ENCODE assay signal across 18 cellular contexts in the genomic region with DNA sequence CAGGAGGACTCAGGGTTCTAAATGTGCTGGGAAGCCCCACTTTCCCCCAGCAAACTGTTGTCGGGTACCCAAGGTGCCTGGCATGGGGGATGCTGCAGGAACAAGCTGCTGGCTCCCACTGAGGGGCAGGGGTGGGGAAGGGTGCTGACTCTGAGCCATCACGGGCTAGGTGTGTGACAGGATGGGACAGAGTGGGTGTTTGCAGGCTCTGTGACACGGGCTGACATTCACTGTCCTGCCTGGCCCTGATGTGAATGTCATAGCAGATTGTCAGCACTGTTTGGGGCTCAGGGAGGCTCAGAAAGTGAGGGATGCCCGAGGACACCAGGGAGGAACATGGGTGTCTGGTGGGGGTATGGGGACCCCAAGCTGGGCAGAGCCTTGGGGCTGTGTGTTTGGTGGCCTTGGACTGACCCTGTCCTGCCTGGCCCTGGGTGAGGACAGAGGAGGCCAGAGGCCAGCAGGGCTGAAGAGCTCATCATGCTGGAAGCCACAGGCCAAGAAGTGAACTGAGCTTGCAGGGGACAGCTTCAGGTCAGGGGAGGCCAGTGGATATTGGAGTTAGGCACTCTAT. TPM values are rescaled to one million over a fixed set of nuclear protein-coding genes. Genes with fewer than 3 reads are reported as not detected.
DNase-seq lines count a peak whose midpoint lies in the region; ATAC-seq, FAIRE-seq and TF ChIP-seq lines count a peak whose summit lies in the region.
"Had no signal": no experiment of that assay in that cellular context is flagged by ENCODE, and none has a peak within 500 bp of the region (broad histone marks: within the 10 kb centered on the region; RNA-seq: fewer than 3 reads in every experiment).

No MANE protein-coding gene starts in this region.

- H3K79me2 ChIP-seq in HepG2 (ENCODE audit: insufficient read depth, low read length), result peaks cover 83% of the 10 kb centered on the region

- peak overlapping the region; percentile 95 for H3K4me2 ChIP-seq in HepG2 (ENCODE audit: low read depth, low read length)

- in situ Hi-C loops in HepG2 (cut with HindIII; ENCODE audit: extremely low pct_ligation_motif_present, low pct_unique_long_range_greater_than_20kb), result no loop called here
- in situ Hi-C loops in gastrocnemius medialis (cut with MboI; ENCODE audit: low sequenced_read_pairs in 4 of 4), result no loop called here

- H3K27ac ChIP-seq in VCaP (peak overlapping the region; percentile 99), HepG2 (ENCODE audit: extremely low read length, insufficient read depth, low read length) (peak overlapping the region; percentile 95), gastrocnemius medialis (peak overlapping the region; percentile 82 to 90 (median 86))

- no peak for FAIRE-seq in HepG2 (lab: Jason Lieb, UNC)
- FAIRE-seq: GM18507, GM19239 had no signal

- WGBS in HepG2 (ENCODE audit: low lambda C conversion rate), result 18% methylated on average over 3 of the region's 4 CpGs

- H3K4me3 ChIP-seq in HepG2 (replicated peaks in 1 of 3; ENCODE audit: insufficient read depth in 1 of 3, low read depth in 2 of 3, low read length in 3 of 3) (peak overlapping the region; percentile 13 to 77 (median 40); a peak in 4 of 6 replicates), gastrocnemius medialis (no peak overlapping the region)

- CTCF ChIA-PET in HepG2 (lab: Yijun Ruan, JAX; ENCODE audit: low intra/inter-chr PET ratio, low total read pairs), result no interaction called here

- no peaks in the 10 kb centered on the region for H3K9me3 Mint-ChIP-seq in central memory CD8-positive, alpha-beta T cell
- H3K9me3 Mint-ChIP-seq: dendritic cell treated with granulocyte-macrophage colony-stimulating factor and Interleukin-4, amounts not matched to agents 40 ng/mL and 50 ng/mL, for 4 days had no signal

- BruUV-seq in HepG2 (replicated peaks; lab: Mats Ljungman, UMichigan), result no TSS peak

- TF ChIP-seq CTCF in VCaP (conservative IDR thresholded peaks at IDR 0.05) (no peak), HepG2 (CRISPR knock-in tag; IDR thresholded peaks at IDR 0.05) (no peak), gastrocnemius medialis (IDR thresholded peaks at IDR 0.05 in 4 of 5, conservative IDR thresholded peaks at IDR 0.05 in 1 of 5) (no peak)

- TF ChIP-seq POLR2A in HepG2 (IDR thresholded peaks at IDR 0.05; ENCODE audit: insufficient read depth in 1 of 2, low read depth in 2 of 2, low read length in 2 of 2) (no peak), gastrocnemius medialis (IDR thresholded peaks at IDR 0.05) (no peak)

- H3K4me1 Mint-ChIP-seq in central memory CD8-positive, alpha-beta T cell, result peaks cover 22% of the 10 kb centered on the region
- H3K4me1 Mint-ChIP-seq: B cell had no signal

- no peak for DNase-seq in central memory CD8-positive, alpha-beta T cell (ENCODE audit: low spot score in 2 of 2)
- no peak for DNase-seq in HepG2 (ENCODE audit: low spot score)
- no peak for DNase-seq in gastrocnemius medialis
- DNase-seq in A172 (ENCODE audit: low spot score), result no peak
- DNase-seq in activated effector memory CD4-positive, alpha-beta T cell treated with anti-CD3 and anti-CD28 coated beads, Interleukin-2, amount 50 U/mL, for 16 hours, result no peak
- DNase-seq in SKM-1 (lab: John Stamatoyannopoulos, UW; ENCODE audit: unreplicated experiment), result no peak
- DNase-seq: activated CD4-positive, alpha-beta T cell treated with anti-CD3 and anti-CD28 coated beads, Interleukin-2, amount 10 ng/mL, durations not matched to agents 24 days and 14 days; activated T-cell treated with anti-CD3 and anti-CD28 coated beads, Interleukin-2, amount 50 U/mL, for 48 hours; Kasumi-1; NCI-H1436 treated with DMSO at 0.1 percent for 48 hours; T1000 had no signal

- POLR2A ChIA-PET in HepG2 (lab: Yijun Ruan, JAX), result interaction anchor here (0.7 to 1.0 kb wide), 2 partner anchors 8 to 94 kb away, joined by 3 to 7 read pairs; no protein-coding TSS in a partner anchor

- H3K4me1 ChIP-seq in HepG2 (ENCODE audit: insufficient read depth, low read length) (peaks cover 99% of the 10 kb centered on the region), gastrocnemius medialis (peaks cover 63 to 71% of the 10 kb centered on the region in 2 donors)

- no peak for TF ChIP-seq RAD21 in HepG2 (CRISPR knock-in tag; IDR thresholded peaks at IDR 0.05)

- H3K36me3 ChIP-seq in HepG2 (replicated peaks in 1 of 2; ENCODE audit: control insufficient read depth in 1 of 2, insufficient read depth in 2 of 2, low read length in 2 of 2), result no peaks in the 10 kb centered on the region
- H3K36me3 ChIP-seq in gastrocnemius medialis, result no peaks in the 10 kb centered on the region

- no peaks in the 10 kb centered on the region for H3K27me3 Mint-ChIP-seq in central memory CD8-positive, alpha-beta T cell
- H3K27me3 Mint-ChIP-seq: activated CD4-positive, alpha-beta T cell treated with anti-CD3 and anti-CD28 coated beads, Interleukin-2, amount 10 ng/mL, durations not matched to agents 24 days and 14 days; B cell had no signal

- H3K9me3 ChIP-seq in HepG2 (ENCODE audit: low read length) (no peaks in the 10 kb centered on the region), gastrocnemius medialis (no peaks in the 10 kb centered on the region)

- TF ChIP-seq EP300 in HepG2 (IDR thresholded peaks at IDR 0.05; ENCODE audit: low read depth in 2 of 2, low read length in 2 of 2) (no peak), HepG2 (CRISPR knock-in tag; IDR thresholded peaks at IDR 0.05; ENCODE audit: borderline replicate concordance) (no peak)

- no peaks in the 10 kb centered on the region for H3K36me3 Mint-ChIP-seq in central memory CD8-positive, alpha-beta T cell (ENCODE audit: insufficient read depth)

- intact Hi-C loops in HepG2 (cut with micrococcal nuclease; ENCODE audit: unreplicated experiment) (no loop called here), gastrocnemius medialis (cut with DNase I; ENCODE audit: low total_unique reads) (loop anchor here (5.0 kb wide), 2 partner anchors 42 to 363 kb away; no protein-coding TSS in a partner anchor)

- no peak overlapping the region for H2AFZ ChIP-seq in HepG2 (ENCODE audit: low read length)

- H3K4me3 Mint-ChIP-seq in central memory CD8-positive, alpha-beta T cell, result no peak overlapping the region
- H3K4me3 Mint-ChIP-seq: activated CD4-positive, alpha-beta T cell treated with anti-CD3 and anti-CD28 coated beads, Interleukin-2, amount 10 ng/mL, durations not matched to agents 24 days and 14 days; B cell; dendritic cell treated with granulocyte-macrophage colony-stimulating factor and Interleukin-4, amounts not matched to agents 40 ng/mL and 50 ng/mL, for 4 days had no signal

- peaks cover 7% of the 10 kb centered on the region; the same call in 1 of the 2 replicates for H4K20me1 ChIP-seq in HepG2 (ENCODE audit: insufficient read depth, low read length)

- H3K27me3 ChIP-seq in HepG2 (ENCODE audit: control insufficient read depth in 1 of 2, insufficient read depth in 2 of 2, low read length in 2 of 2) (no peaks in the 10 kb centered on the region), gastrocnemius medialis (no peaks in the 10 kb centered on the region)

- peak overlapping the region; percentile 67 for H3K27ac Mint-ChIP-seq in central memory CD8-positive, alpha-beta T cell (ENCODE audit: low read depth)
- H3K27ac Mint-ChIP-seq: activated CD4-positive, alpha-beta T cell treated with anti-CD3 and anti-CD28 coated beads, Interleukin-2, amount 10 ng/mL, durations not matched to agents 24 days and 14 days; B cell; dendritic cell treated with granulocyte-macrophage colony-stimulating factor and Interleukin-4, amounts not matched to agents 40 ng/mL and 50 ng/mL, for 4 days had no signal

- no peak for ATAC-seq in central memory CD8-positive, alpha-beta T cell (replicated peaks; ENCODE audit: extremely low read depth, poor library complexity, severe bottlenecking)
- ATAC-seq in HepG2, result peak; percentile 3; the same call in 1 of the 3 replicates
- ATAC-seq in gastrocnemius medialis, result no peak
- no peak for ATAC-seq in HG02852 (IDR thresholded peaks at IDR 0.05; ENCODE audit: unreplicated experiment)

- H3K9ac ChIP-seq in HepG2 (ENCODE audit: insufficient read depth, low read depth, low read length), result peak overlapping the region; percentile 93

RNA-seq across cellular contexts. Expression of a gene that starts 20.6 kb away (rescaled TPM):
- 10.5 and 16.6 TPM in 2 replicates for total RNA-seq in HepG2 (2016; rRNA removed; fragmentation: Illumina TruSeq; extraction: Trizol)
- 2.8 and 5.4 TPM in 2 replicates for total RNA-seq in HepG2 (2016; cell fraction: cytosol; rRNA removed; fragmentation: Illumina TruSeq; extraction: Trizol; ENCODE audit: low read depth)
- total RNA-seq in HepG2 (2016; cell fraction: insoluble cytoplasmic fraction; rRNA removed; fragmentation: Illumina TruSeq; extraction: Trizol), result 7.9 and 14.6 TPM in 2 replicates
- total RNA-seq in HepG2 (2016; cell fraction: membrane; rRNA removed; fragmentation: Illumina TruSeq; extraction: Trizol), result 9.4 and 9.8 TPM in 2 replicates
- 21.0 and 29.3 TPM in 2 replicates for total RNA-seq in HepG2 (2016; cell fraction: nucleus; rRNA removed; fragmentation: Illumina TruSeq; extraction: Trizol)
- 11.4 and 12.0 TPM in 2 replicates for polyA plus RNA-seq in HepG2 (2011; rRNA removed)
- 3.1 and 5.3 TPM in 2 replicates for polyA plus RNA-seq in HepG2 (2011; cell fraction: cytosol; rRNA removed)
- polyA plus RNA-seq in HepG2 (2011; cell fraction: nucleus; rRNA removed), result 98.4 and 126 TPM in 2 replicates
- 29.1 and 39.4 TPM in 2 replicates for polyA plus RNA-seq in HepG2 (2012)
- polyA plus RNA-seq in HepG2 (2016; cell fraction: cytosol; fragmentation: Illumina TruSeq; extraction: Trizol; ENCODE audit: low read depth), result 3.2 and 4.2 TPM in 2 replicates
- 18.9 and 27.7 TPM in 2 replicates for polyA plus RNA-seq in HepG2 (2016; cell fraction: insoluble cytoplasmic fraction; fragmentation: Illumina TruSeq; extraction: Trizol; ENCODE audit: low read depth)
- 4.9 and 6.5 TPM in 2 replicates for polyA plus RNA-seq in HepG2 (2016; cell fraction: membrane; fragmentation: Illumina TruSeq; extraction: Trizol; ENCODE audit: low read depth)
- 87.2 and 94.8 TPM in 2 replicates for polyA plus RNA-seq in HepG2 (2016; cell fraction: nucleus; fragmentation: Illumina TruSeq; extraction: Trizol; ENCODE audit: insufficient read depth, low read depth)
- 8.4 and 22.7 TPM in 2 replicates for polyA minus RNA-seq in HepG2 (2011; rRNA and poly(A)+ RNA removed; ENCODE audit: low replicate concordance)
- polyA minus RNA-seq in HepG2 (2011; cell fraction: cytosol; rRNA and poly(A)+ RNA removed), result 15.8 and 17.9 TPM in 2 replicates
- 32.8 and 40.0 TPM in 2 replicates for polyA minus RNA-seq in HepG2 (2011; cell fraction: nucleus; rRNA and poly(A)+ RNA removed)
- total RNA-seq in gastrocnemius medialis, result 10 to 100 TPM; 11.3 to 43.0 (median 24.7) TPM
- total RNA-seq in A172 (2014; rRNA removed; shearing (Covaris generic)), result not detected in 2 replicates
- total RNA-seq: B cell, pulmonary artery endothelial cell had no signal

Comparison
In these comparisons a context has a peak if more than half of its experiments do, and no peak if none do; other contexts are left out.
1. H3K4me3 ChIP-seq: peak in HepG2 (3 of 3); none in gastrocnemius medialis (0 of 4).
2. Peak in every context shown above with its lines, with median percentiles within 50 percentile points of each other: H3K27ac ChIP-seq.